ENCODE assay signal across 28 cellular contexts in genomic region chr15:56349554-56349953, GRCh38.
"Had no signal": no experiment of that assay in that cellular context is flagged by ENCODE, and none has a peak within 500 bp of the region (broad histone marks: within the 10 kb centered on the region; RNA-seq: fewer than 3 reads in every experiment).

No MANE protein-coding gene starts in this region.

- H3K4me3 ChIP-seq: neural progenitor cell, ovary, psoas muscle, skin epidermis, smooth muscle cell, spleen, stomach, thoracic aorta, thyroid gland, tibial nerve, upper lobe of left lung, vagina had no signal

- H3K9ac ChIP-seq: neural progenitor cell, parathyroid adenoma had no signal

- H3K4me1 ChIP-seq: parathyroid adenoma, psoas muscle, spleen, thyroid gland, upper lobe of left lung, vagina had no signal

- H3K36me3 ChIP-seq: neural progenitor cell, ovary, spleen, stomach, thoracic aorta, thyroid gland, tibial nerve, upper lobe of left lung, vagina had no signal

- ATAC-seq: naive thymus-derived CD4-positive, alpha-beta T cell; natural killer cell; psoas muscle; right cardiac atrium; sciatic nerve; stimulated activated memory B cell treated with anti-CD40 and anti-IgM and Interleukin-4, amounts not matched to agents 10 μg/mL and 1 μg/mL and 100 μg/mL, for 72 hours had no signal

- DNase-seq: naive thymus-derived CD4-positive, alpha-beta T cell; natural killer cell; occipital lobe; ovary; posterior cingulate gyrus; psoas muscle; right cardiac atrium; spleen; stimulated activated CD4-positive, alpha-beta T cell treated with anti-CD3 and anti-CD28 coated beads, Interleukin-12 subunit alpha, Interleukin-12 subunit beta, amount 100 ng/mL, for 4 hours; stimulated activated CD4-positive, alpha-beta T cell treated with anti-CD3 and anti-CD28 coated beads, Interleukin-1b, Interleukin-23, amount 100 ng/mL, for 48 hours; stimulated activated CD4-positive, alpha-beta T cell treated with anti-CD3 and anti-CD28 coated beads, Interleukin-4, amount 100 ng/mL, for 1 hour; stimulated activated CD4-positive, alpha-beta T cell treated with anti-CD3 and anti-CD28 coated beads, Interleukin-4, amount 100 ng/mL, for 4 hours; stimulated activated CD8-positive, alpha-beta memory T cell treated with anti-CD3 and anti-CD28 coated beads, Interleukin-4, amount 100 ng/mL, for 48 hours; stimulated activated naive CD4-positive, alpha-beta T cell treated with Interleukin-2 at 50 U/mL for 16 hours; stomach; thyroid gland; trophoblast cell; upper lobe of left lung had no signal

- H3K79me2 ChIP-seq: parathyroid adenoma had no signal

- FAIRE-seq: urothelium cell line had no signal

- H3K27me3 ChIP-seq: neural progenitor cell, ovary, spleen, stomach, thyroid gland, tibial nerve, upper lobe of left lung, vagina had no signal

- H2AFZ ChIP-seq: neural progenitor cell, parathyroid adenoma had no signal

- H3K4me2 ChIP-seq: neural progenitor cell, smooth muscle cell had no signal

- H3K9me3 ChIP-seq: ovary, psoas muscle, spleen, stomach, thoracic aorta, thyroid gland, tibial nerve, upper lobe of left lung, vagina had no signal

- H3K27ac ChIP-seq: neural progenitor cell, ovary, parathyroid adenoma, psoas muscle, skin epidermis, spleen, stomach, thoracic aorta, thyroid gland, tibial nerve, upper lobe of left lung, vagina had no signal
